ENCODE assay signal across 9 cellular contexts in genomic region chr6:142927904-142928303, GRCh38. TPM values are rescaled to one million over a fixed set of nuclear protein-coding genes. Genes with fewer than 3 reads are reported as not detected.
DNase-seq lines count a peak whose midpoint lies in the region; ATAC-seq and TF ChIP-seq lines count a peak whose summit lies in the region.
"Had no signal": no experiment of that assay in that cellular context is flagged by ENCODE, and none has a peak within 500 bp of the region (broad histone marks: within the 10 kb centered on the region; RNA-seq: fewer than 3 reads in every experiment).

No MANE protein-coding gene starts in this region.

- H3K9me3 Mint-ChIP-seq in nephron progenitor cell = no peaks in the 10 kb centered on the region

- no peaks in the 10 kb centered on the region for H3K27me3 ChIP-seq in MG63

- H3K4me3 ChIP-seq in GM12864 (ENCODE audit: low read depth, low read length) (peak overlapping the region; percentile 74; the same call in 1 of the 2 replicates), MG63 (peak overlapping the region; percentile 53), choroid plexus epithelial cell (ENCODE audit: low read depth, low read length) (peak overlapping the region; percentile 76)

- no peak overlapping the region for H3K27ac Mint-ChIP-seq in nephron progenitor cell

- no peaks in the 10 kb centered on the region for H3K27me3 Mint-ChIP-seq in nephron progenitor cell (ENCODE audit: low read depth, poor library complexity)

- peaks cover 32% of the 10 kb centered on the region for H3K4me1 Mint-ChIP-seq in nephron progenitor cell

- H3K36me3 Mint-ChIP-seq in nephron progenitor cell (ENCODE audit: low read depth) = no peaks in the 10 kb centered on the region

- TF ChIP-seq CTCF in GM12864 (IDR thresholded peaks at IDR 0.05; ENCODE audit: low read depth, low read length, missing control alignments) (no peak), choroid plexus epithelial cell (conservative IDR thresholded peaks at IDR 0.05; ENCODE audit: low read depth, low read length) (no peak), nephron progenitor cell (IDR thresholded peaks at IDR 0.05) (no peak)

- H3K9me3 ChIP-seq in MG63 = no peaks in the 10 kb centered on the region

- ATAC-seq in GM21737 (IDR thresholded peaks at IDR 0.05; ENCODE audit: unreplicated experiment) (no peak), GM21717 (IDR thresholded peaks at IDR 0.05; ENCODE audit: unreplicated experiment) (no peak)

- DNase-seq in GM12864 (ENCODE audit: low read depth) (no peak), MG63 (no peak), choroid plexus epithelial cell (ENCODE audit: low read depth) (peak; percentile 58), nephron progenitor cell (no peak), KG1 (lab: John Stamatoyannopoulos, UW) (no peak), NCI-H1436 (lab: John Stamatoyannopoulos, UW) (no peak)
- DNase-seq: stimulated activated CD4-positive, alpha-beta T cell treated with anti-CD3 and anti-CD28 coated beads, Interleukin-2, amount 100 ng/mL, for 24 hours had no signal

- H3K4me3 Mint-ChIP-seq in nephron progenitor cell = peak overlapping the region; percentile 87

- H3K36me3 ChIP-seq in MG63 = no peaks in the 10 kb centered on the region

RNA-seq across cellular contexts. Expression of gene HIVEP2, which starts 17.1 kb away (rescaled TPM):
- total RNA-seq in MG63 (2014; rRNA removed; shearing (Covaris generic); ENCODE audit: low replicate concordance) = 2.4 and 3.1 TPM in 2 replicates
